Comparison of ENCODE assay signal across 9 cellular contexts in the genomic region with DNA sequence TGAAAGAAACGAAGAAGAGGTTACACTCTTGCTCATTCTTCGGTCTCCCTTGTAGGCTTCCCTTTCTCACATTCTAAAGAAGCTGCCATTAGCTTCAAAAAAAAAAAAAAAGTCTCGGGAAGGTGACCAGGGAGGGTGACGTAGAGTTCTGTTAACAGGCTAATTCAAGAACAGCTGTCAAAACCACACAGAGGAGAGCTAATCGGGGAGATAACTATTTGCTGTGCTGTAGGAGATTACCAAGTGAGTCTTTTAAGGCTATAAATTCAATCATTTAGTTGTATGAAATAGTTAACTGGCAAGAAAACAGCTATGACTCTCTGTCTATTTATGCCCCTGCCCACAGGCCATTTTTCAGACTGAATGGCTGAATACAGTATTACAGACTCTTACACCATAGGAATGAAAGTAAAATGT.
DNase-seq lines count a peak whose midpoint lies in the region; ATAC-seq, FAIRE-seq and TF ChIP-seq lines count a peak whose summit lies in the region.
"Had no signal": no experiment of that assay in that cellular context is flagged by ENCODE, and none has a peak within 500 bp of the region (broad histone marks: within the 10 kb centered on the region; RNA-seq: fewer than 3 reads in every experiment).

No MANE protein-coding gene starts in this region.

- DNase-seq in astrocyte (ENCODE audit: low read depth) (peak; percentile 97), hepatocyte (ENCODE audit: low spot score) (peak; percentile 60), gastrocnemius medialis (no peak), T-helper 9 cell (no peak)
- no peak for DNase-seq in T-helper 2 cell treated with Interferon-gamma antibody and Interleukin-4, amounts not matched to agents 5 μg/mL and 100 μg/mL, for 36 hours (ENCODE audit: low spot score)
- DNase-seq in activated CD4-positive, alpha-beta T cell treated with anti-CD3 and anti-CD28 coated beads for 4 hours = no peak

- H4K20me1 ChIP-seq in astrocyte (ENCODE audit: insufficient read depth, low read length) (peaks cover 10% of the 10 kb centered on the region), hepatocyte (ENCODE audit: insufficient read depth, poor library complexity, severe bottlenecking) (no peaks in the 10 kb centered on the region)

- TF ChIP-seq CTCF in astrocyte (IDR thresholded peaks at IDR 0.05; ENCODE audit: insufficient read depth, low read depth, low read length) (no peak), hepatocyte (IDR thresholded peaks at IDR 0.05; ENCODE audit: poor library complexity) (no peak), gastrocnemius medialis (IDR thresholded peaks at IDR 0.05 in 4 of 5, conservative IDR thresholded peaks at IDR 0.05 in 1 of 5) (no peak)

- H3K4me3 ChIP-seq in astrocyte (ENCODE audit: insufficient read depth, low read depth, low read length) (peak overlapping the region; percentile 96), hepatocyte (peak overlapping the region; percentile 33), gastrocnemius medialis (peak overlapping the region; percentile 45 to 56 (median 54))

- TF ChIP-seq POLR2A in gastrocnemius medialis (IDR thresholded peaks at IDR 0.05) = peak; percentile 20 to 46

- H3K9me2 ChIP-seq in hepatocyte (replicated peaks; ENCODE audit: insufficient read depth) = no peaks in the 10 kb centered on the region

- H3K9me3 ChIP-seq in astrocyte (ENCODE audit: insufficient read depth, low read depth, low read length) (no peaks in the 10 kb centered on the region), hepatocyte (ENCODE audit: low read depth) (no peaks in the 10 kb centered on the region), gastrocnemius medialis (no peaks in the 10 kb centered on the region)
- H3K9me3 ChIP-seq: neutrophil had no signal

- FAIRE-seq in astrocyte (lab: Jason Lieb, UNC) = peak; percentile 41

- H3K4me3 Mint-ChIP-seq in astrocyte (ENCODE audit: unreplicated experiment) = peak overlapping the region; percentile 90
- no peak overlapping the region for H3K4me3 Mint-ChIP-seq in T-helper 2 cell treated with Interferon-gamma antibody and Interleukin-4, amounts not matched to agents 5 μg/mL and 100 μg/mL, for 36 hours

- H3K4me2 ChIP-seq in astrocyte (ENCODE audit: low read length) (peak overlapping the region; percentile 93), hepatocyte (peak overlapping the region; percentile 77)

- peaks cover 4% of the 10 kb centered on the region for H3K36me3 ChIP-seq in astrocyte (ENCODE audit: insufficient read depth, low read length)
- H3K36me3 ChIP-seq in hepatocyte (replicated peaks; ENCODE audit: insufficient read depth, low read depth) = no peaks in the 10 kb centered on the region
- peaks cover 0 to 14% of the 10 kb centered on the region in 2 donors for H3K36me3 ChIP-seq in gastrocnemius medialis

- H3K27ac Mint-ChIP-seq in astrocyte (ENCODE audit: unreplicated experiment) = peak overlapping the region; percentile 100
- H3K27ac Mint-ChIP-seq in T-helper 2 cell treated with Interferon-gamma antibody and Interleukin-4, amounts not matched to agents 5 μg/mL and 100 μg/mL, for 36 hours = no peak overlapping the region

- H3K9me3 Mint-ChIP-seq in astrocyte (ENCODE audit: unreplicated experiment) = no peaks in the 10 kb centered on the region
- H3K9me3 Mint-ChIP-seq in T-helper 2 cell treated with Interferon-gamma antibody and Interleukin-4, amounts not matched to agents 5 μg/mL and 100 μg/mL, for 36 hours = no peaks in the 10 kb centered on the region

- H3K4me1 ChIP-seq in astrocyte (ENCODE audit: insufficient read depth, low read length) (peaks cover 17% of the 10 kb centered on the region), hepatocyte (ENCODE audit: insufficient read depth) (peaks cover 4% of the 10 kb centered on the region), gastrocnemius medialis (peaks cover 19 to 28% of the 10 kb centered on the region in 2 donors)

- intact Hi-C loops in gastrocnemius medialis (cut with DNase I; ENCODE audit: low total_unique reads) = no loop called here

- in situ Hi-C loops in gastrocnemius medialis (cut with MboI; ENCODE audit: low sequenced_read_pairs in 4 of 4) = no loop called here

- peaks cover 9% of the 10 kb centered on the region for H3K36me3 Mint-ChIP-seq in astrocyte (ENCODE audit: low read depth, unreplicated experiment)
- H3K36me3 Mint-ChIP-seq in T-helper 2 cell treated with Interferon-gamma antibody and Interleukin-4, amounts not matched to agents 5 μg/mL and 100 μg/mL, for 36 hours (ENCODE audit: low read depth) = no peaks in the 10 kb centered on the region

- WGBS in hepatocyte (ENCODE audit: low lambda C conversion rate, missing lambda C conversion rate) = 11% methylated on average over 5 of the region's 5 CpGs

- H3K9ac ChIP-seq in astrocyte (ENCODE audit: low read length) = peak overlapping the region; percentile 98

- H2AFZ ChIP-seq in astrocyte (ENCODE audit: low read depth, low read length) = no peak overlapping the region
- peak overlapping the region; percentile 39 for H2AFZ ChIP-seq in hepatocyte

- peak overlapping the region; percentile 99 for H3K27ac ChIP-seq in astrocyte (ENCODE audit: low read depth, low read length)
- H3K27ac ChIP-seq in hepatocyte = peak overlapping the region; percentile 96
- peak overlapping the region; percentile 77 to 89 (median 86) for H3K27ac ChIP-seq in gastrocnemius medialis
- H3K27ac ChIP-seq: neutrophil had no signal

- H3K27me3 ChIP-seq in astrocyte (ENCODE audit: insufficient read depth, low read length) (no peaks in the 10 kb centered on the region), hepatocyte (no peaks in the 10 kb centered on the region), gastrocnemius medialis (no peaks in the 10 kb centered on the region)
- H3K27me3 ChIP-seq: neutrophil had no signal

- H3K79me2 ChIP-seq in astrocyte (ENCODE audit: insufficient read depth, low read length) (peaks cover 49% of the 10 kb centered on the region), hepatocyte (peaks cover 37% of the 10 kb centered on the region)

- ATAC-seq in GM18511 (IDR thresholded peaks at IDR 0.05; ENCODE audit: unreplicated experiment) (peak; percentile 44), gastrocnemius medialis (peak; percentile 75 to 76), HG03520 (IDR thresholded peaks at IDR 0.05; ENCODE audit: unreplicated experiment) (no peak)

- H3K27me3 Mint-ChIP-seq in astrocyte (ENCODE audit: low read depth, unreplicated experiment) = no peaks in the 10 kb centered on the region
- H3K27me3 Mint-ChIP-seq in T-helper 2 cell treated with Interferon-gamma antibody and Interleukin-4, amounts not matched to agents 5 μg/mL and 100 μg/mL, for 36 hours (ENCODE audit: low read depth) = peaks cover 13% of the 10 kb centered on the region

- H3K4me1 Mint-ChIP-seq in astrocyte (ENCODE audit: low read depth, unreplicated experiment) = peaks cover 24% of the 10 kb centered on the region
- no peaks in the 10 kb centered on the region for H3K4me1 Mint-ChIP-seq in T-helper 2 cell treated with Interferon-gamma antibody and Interleukin-4, amounts not matched to agents 5 μg/mL and 100 μg/mL, for 36 hours (ENCODE audit: low read depth)

Comparison
In these comparisons a context has a peak if more than half of its experiments do, and no peak if none do; other contexts are left out.
1. DNase-seq: peak in astrocyte (single experiment) and hepatocyte (single experiment); none in gastrocnemius medialis (0 of 2), T-helper 9 cell (single experiment), T-helper 2 cell treated with Interferon-gamma antibody and Interleukin-4, amounts not matched to agents 5 μg/mL and 100 μg/mL, for 36 hours (single experiment) and activated CD4-positive, alpha-beta T cell treated with anti-CD3 and anti-CD28 coated beads for 4 hours (0 of 2).
2. H3K4me3 ChIP-seq: peak in every context shown above with its lines; median percentile 96 in astrocyte; 54 in gastrocnemius medialis; 33 in hepatocyte.
3. Peak in every context shown above with its lines, with median percentiles within 50 percentile points of each other: H3K27ac ChIP-seq.